Comparison of ENCODE assay signal across 28 cellular contexts in genomic region chr2:56666758-56667157, GRCh38.
"Had no signal": no experiment of that assay in that cellular context is flagged by ENCODE, and none has a peak within 500 bp of the region (broad histone marks: within the 10 kb centered on the region; RNA-seq: fewer than 3 reads in every experiment).

No MANE protein-coding gene starts in this region.

- H3K27ac ChIP-seq: left lung, neural progenitor cell, neutrophil, ovary, skin epidermis, suprapubic skin, thoracic aorta, tibial artery, upper lobe of right lung had no signal

- H3K36me3 ChIP-seq: left lung, neural progenitor cell, neutrophil, ovary, suprapubic skin, thoracic aorta, tibial artery, upper lobe of right lung had no signal

- H3K9me3 ChIP-seq: neutrophil, ovary, suprapubic skin, thoracic aorta, upper lobe of right lung had no signal

- H2AFZ ChIP-seq: neural progenitor cell had no signal

- H3K9ac ChIP-seq: neural progenitor cell had no signal

- ATAC-seq: left colon; left lung; natural killer cell; right cardiac atrium; sciatic nerve; stimulated activated effector memory CD8-positive, alpha-beta T cell treated with anti-CD3 and anti-CD28 coated beads, Interleukin-12 subunit alpha, Interleukin-12 subunit beta, amount 100 ng/mL, for 72 hours; upper lobe of right lung had no signal

- H3K4me1 ChIP-seq: left lung, neural progenitor cell, suprapubic skin, tibial artery, upper lobe of right lung had no signal

- H3K27me3 ChIP-seq: left lung, neural progenitor cell, neutrophil, ovary, suprapubic skin, tibial artery, upper lobe of right lung had no signal

- FAIRE-seq: islet of Langerhans, kidney, urothelium cell line had no signal

- H3K4me2 ChIP-seq: neural progenitor cell had no signal

- DNase-seq: hypothalamus; immature natural killer cell; kidney; left colon; left lung; mesendoderm; naive B cell; natural killer cell; nephron progenitor cell; ovary; right cardiac atrium; stimulated activated CD4-positive, alpha-beta T cell treated with anti-CD3 and anti-CD28 coated beads, Interleukin-12 subunit alpha, Interleukin-12 subunit beta, amount 100 ng/mL, for 4 hours; stimulated activated CD4-positive, alpha-beta T cell treated with anti-CD3 and anti-CD28 coated beads, Interleukin-15, amount 100 ng/mL, for 24 hours; stimulated activated CD4-positive, alpha-beta T cell treated with anti-CD3 and anti-CD28 coated beads, Interleukin-4, amount 100 ng/mL, for 24 hours; stimulated activated naive CD4-positive, alpha-beta T cell; tibial artery; trophoblast cell; upper lobe of right lung had no signal

- H3K4me3 ChIP-seq: left lung, lung, neural progenitor cell, ovary, skin epidermis, suprapubic skin, thoracic aorta, tibial artery, upper lobe of right lung had no signal
